ENCODE assay signal across 22 cellular contexts in genomic region chr18:60322591-60322990, GRCh38. TPM values are rescaled to one million over a fixed set of nuclear protein-coding genes. Genes with fewer than 3 reads are reported as not detected.
A peak's percentile ranks its signal among the peaks of the same experiment; 100 is the strongest.
DNase-seq lines count a peak whose midpoint lies in the region; ATAC-seq and TF ChIP-seq lines count a peak whose summit lies in the region.
"Had no signal": no experiment of that assay in that cellular context is flagged by ENCODE, and none has a peak within 500 bp of the region (broad histone marks: within the 10 kb centered on the region; RNA-seq: fewer than 3 reads in every experiment).

No MANE protein-coding gene starts in this region.

- H3K79me2 ChIP-seq in mammary epithelial cell (ENCODE audit: insufficient read depth, low read length): no peaks in the 10 kb centered on the region

- ATAC-seq in foreskin keratinocyte: no peak
- ATAC-seq in GM18502 (IDR thresholded peaks at IDR 0.05; ENCODE audit: poor library complexity, unreplicated experiment): no peak
- ATAC-seq in HG02642 (IDR thresholded peaks at IDR 0.05; ENCODE audit: poor library complexity, unreplicated experiment): no peak
- ATAC-seq in HG03469 (IDR thresholded peaks at IDR 0.05; ENCODE audit: unreplicated experiment): no peak
- ATAC-seq: HepG2 had no signal

- H4K20me1 ChIP-seq in mammary epithelial cell (ENCODE audit: insufficient read depth, low read length): no peaks in the 10 kb centered on the region

- dilution Hi-C loops in mammary epithelial cell (cut with HindIII; ENCODE audit: low sequenced_read_pairs): no loop called here

- TF ChIP-seq CTCF in mammary epithelial cell (conservative IDR thresholded peaks at IDR 0.05 in 1 of 2, IDR thresholded peaks at IDR 0.05 in 1 of 2; ENCODE audit: extremely low read depth in 1 of 2, insufficient read depth in 1 of 2, low read depth in 1 of 2, low read length in 2 of 2) (no peak), breast epithelium (IDR thresholded peaks at IDR 0.05) (no peak), foreskin keratinocyte (conservative IDR thresholded peaks at IDR 0.05) (no peak)

- H3K9ac ChIP-seq in mammary epithelial cell (ENCODE audit: insufficient read depth, low read length): no peak overlapping the region

- H3K36me3 ChIP-seq in mammary epithelial cell (ENCODE audit: insufficient read depth, low read length) (no peaks in the 10 kb centered on the region), breast epithelium (no peaks in the 10 kb centered on the region)
- H3K36me3 ChIP-seq: BE2C had no signal

- peak; percentile 1 for DNase-seq in mammary epithelial cell
- no peak for DNase-seq in breast epithelium (ENCODE audit: low spot score in 2 of 2)
- peak; percentile 15 for DNase-seq in epidermal melanocyte (ENCODE audit: insufficient read length, low spot score)
- peak; percentile 11 to 34 for DNase-seq in foreskin keratinocyte
- DNase-seq in GM19240 (ENCODE audit: insufficient read length, low spot score): no peak
- DNase-seq: BE2C; Caco-2; CD4-positive, CD25-positive, alpha-beta regulatory T cell; KBM-7; NCI-H1105; NCI-H1694; NCI-H510A treated with DMSO at 0.1 percent for 48 hours; NCI-H774; OCI-M1; SHP77 treated with DMSO at 0.1 percent for 48 hours had no signal

- BruUV-seq in mammary epithelial cell (replicated peaks; lab: Mats Ljungman, UMichigan): no TSS peak

- no peak overlapping the region for H3K4me2 ChIP-seq in mammary epithelial cell (ENCODE audit: insufficient read depth, low read depth, low read length)

- intact Hi-C loops in mammary epithelial cell (cut with micrococcal nuclease): no loop called here
- intact Hi-C loops in breast epithelium (cut with DNase I; ENCODE audit: low total_unique reads): no loop called here

- H3K4me1 ChIP-seq in mammary epithelial cell (ENCODE audit: insufficient read depth, low read length) (no peaks in the 10 kb centered on the region), breast epithelium (no peaks in the 10 kb centered on the region), foreskin keratinocyte (no peaks in the 10 kb centered on the region)
- H3K4me1 ChIP-seq: BE2C, Caco-2 had no signal

- no peak overlapping the region for H3K27ac ChIP-seq in mammary epithelial cell (ENCODE audit: insufficient read depth, low read depth, low read length)
- H3K27ac ChIP-seq in breast epithelium: no peak overlapping the region
- no peak overlapping the region for H3K27ac ChIP-seq in foreskin keratinocyte
- H3K27ac ChIP-seq: 22Rv1 had no signal

- H3K9me3 ChIP-seq in mammary epithelial cell (replicated peaks; ENCODE audit: insufficient read depth, low read length): no peaks in the 10 kb centered on the region
- peaks cover 0 to 4% of the 10 kb centered on the region in 2 donors for H3K9me3 ChIP-seq in breast epithelium
- H3K9me3 ChIP-seq: BE2C, Caco-2 had no signal

- H3K27me3 ChIP-seq in mammary epithelial cell (ENCODE audit: insufficient read depth, low read length): no peaks in the 10 kb centered on the region
- H3K27me3 ChIP-seq in breast epithelium: no peaks in the 10 kb centered on the region
- peaks cover 5% of the 10 kb centered on the region for H3K27me3 ChIP-seq in foreskin keratinocyte
- H3K27me3 ChIP-seq: BE2C had no signal

- CTCF ChIA-PET in mammary epithelial cell (lab: Charles Lee; ENCODE audit: low non-redundant PET): no interaction called here

- no peak for TF ChIP-seq POLR2A in breast epithelium (IDR thresholded peaks at IDR 0.05)

- H2AFZ ChIP-seq in mammary epithelial cell (ENCODE audit: low read depth, low read length): no peak overlapping the region

- H3K4me3 ChIP-seq in mammary epithelial cell (replicated peaks in 1 of 3; ENCODE audit: insufficient read depth in 1 of 3, low read depth in 2 of 3, low read length in 3 of 3) (no peak overlapping the region), breast epithelium (no peak overlapping the region)

- in situ Hi-C loops in mammary epithelial cell (cut with MboI; ENCODE audit: low sequenced_read_pairs in 2 of 2): no loop called here

RNA-seq across cellular contexts. Expression of gene MC4R, which starts 50.0 kb away (rescaled TPM):
- total RNA-seq in mammary epithelial cell (not detected), breast epithelium (not detected), foreskin keratinocyte (not detected in 2 replicates)
- polyA plus RNA-seq in mammary epithelial cell (not detected), foreskin keratinocyte (not detected in 2 replicates)
- polyA minus RNA-seq in mammary epithelial cell: not detected
- total RNA-seq: Caco-2; CD4-positive, CD25-positive, alpha-beta regulatory T cell; HepG2; RPMI7951 had no signal
- polyA plus RNA-seq: AG04450; CD4-positive, CD25-positive, alpha-beta regulatory T cell; HepG2 had no signal

Comparison
In these comparisons a context has a peak if more than half of its experiments do, and no peak if none do; other contexts are left out.
1. DNase-seq: peak in mammary epithelial cell (single experiment), epidermal melanocyte (single experiment) and foreskin keratinocyte (2 of 2); none in breast epithelium (0 of 2) and GM19240 (single experiment).